ENCODE assay signal across 8 cellular contexts in the genomic region with DNA sequence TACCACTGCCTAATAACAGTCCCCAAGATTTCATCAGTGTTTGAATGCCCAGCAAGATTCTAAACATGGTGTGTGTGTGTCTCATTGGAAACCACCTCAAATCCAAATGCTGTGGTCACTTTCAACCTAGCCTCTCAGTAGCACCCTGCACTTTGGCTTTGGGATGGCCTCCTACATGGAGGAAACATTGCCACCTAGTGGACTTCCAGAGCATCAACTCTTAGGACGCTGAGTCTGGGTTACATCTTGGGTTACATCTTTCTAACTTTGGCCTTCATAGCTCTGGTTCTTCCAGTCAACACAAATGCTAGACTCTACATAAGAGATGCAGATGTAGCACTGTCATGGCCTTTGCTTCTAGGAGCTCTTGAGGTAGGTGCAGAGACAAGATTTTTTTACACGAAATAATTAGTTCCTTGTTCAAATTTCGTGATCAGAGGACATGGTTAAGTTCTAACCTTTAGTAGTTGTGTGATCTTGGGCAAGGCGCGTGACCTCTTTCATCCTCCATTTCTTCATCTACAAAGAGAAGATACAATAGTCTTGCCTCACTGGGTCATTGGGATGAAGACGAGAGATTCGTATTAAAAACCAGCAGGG.
DNase-seq lines count a peak whose midpoint lies in the region; ATAC-seq and TF ChIP-seq lines count a peak whose summit lies in the region.

No MANE protein-coding gene starts in this region.

- no peak overlapping the region for H3K4me2 ChIP-seq in GM23338

- no peaks in the 10 kb centered on the region for H3K36me3 Mint-ChIP-seq in GM23338 (ENCODE audit: low read depth)

- H3K4me3 ChIP-seq in GM23338, result no peak overlapping the region
- H3K4me3 ChIP-seq in WI38 (ENCODE audit: low read depth, low read length), result no peak overlapping the region
- no peak overlapping the region for H3K4me3 ChIP-seq in prostate gland

- intact Hi-C loops in prostate gland (cut with DNase I), result loop anchor here (5.0 kb wide), 1 partner anchor 595 kb away; no protein-coding TSS in a partner anchor

- H3K9me3 Mint-ChIP-seq in GM23338, result no peaks in the 10 kb centered on the region; the same call in 2 of the 3 replicates

- no peak overlapping the region for H2AFZ ChIP-seq in GM23338

- TF ChIP-seq CTCF in GM23338 (conservative IDR thresholded peaks at IDR 0.05; ENCODE audit: low read depth in 2 of 2) (peak; percentile 85 to 93), WI38 (IDR thresholded peaks at IDR 0.05; ENCODE audit: low read depth, low read length) (peak; percentile 78), prostate gland (IDR thresholded peaks at IDR 0.05) (peak; percentile 42 to 69 (median 58))

- H3K27ac ChIP-seq in GM23338 (ENCODE audit: low read depth) (no peak overlapping the region), prostate gland (no peak overlapping the region)

- TF ChIP-seq POLR2A in prostate gland (IDR thresholded peaks at IDR 0.05), result no peak

- peaks cover 10% of the 10 kb centered on the region; the same call in 2 of the 3 replicates for H3K4me1 Mint-ChIP-seq in GM23338

- no peaks in the 10 kb centered on the region for H3K9me2 ChIP-seq in GM23338 (ENCODE audit: insufficient read depth)

- H3K27me3 Mint-ChIP-seq in GM23338 (ENCODE audit: insufficient read depth, low read depth, poor library complexity), result peaks cover 6% of the 10 kb centered on the region

- WGBS in prostate gland, result 83% methylated on average over 7 of the region's 7 CpGs

- no peaks in the 10 kb centered on the region for H3F3A ChIP-seq in GM23338 (replicated peaks; ENCODE audit: low read depth)

- ATAC-seq in GM23338 (peak; percentile 72), GM18858 (IDR thresholded peaks at IDR 0.05; ENCODE audit: unreplicated experiment) (no peak), GM18907 (IDR thresholded peaks at IDR 0.05; ENCODE audit: unreplicated experiment) (no peak)

- no peaks in the 10 kb centered on the region for H3K79me2 ChIP-seq in GM23338 (replicated peaks; ENCODE audit: insufficient read depth)

- no peak overlapping the region for H3K4me3 Mint-ChIP-seq in GM23338

- no peaks in the 10 kb centered on the region for H4K20me1 ChIP-seq in GM23338 (replicated peaks; ENCODE audit: insufficient read depth)

- H3K27ac Mint-ChIP-seq in GM23338, result no peak overlapping the region

- DNase-seq in D341Med (ENCODE audit: low spot score) (peak; percentile 70), GM23338 (ENCODE audit: low spot score) (peak; percentile 90), NCI-H2107 treated with DMSO at 0.1 percent for 48 hours (lab: John Stamatoyannopoulos, UW; ENCODE audit: unreplicated experiment) (peak; percentile 50), globus pallidus (ENCODE audit: low spot score) (peak; percentile 29), prostate gland (ENCODE audit: low spot score) (peak; percentile 23)

- no peaks in the 10 kb centered on the region for H3K9me3 ChIP-seq in prostate gland

- H3K36me3 ChIP-seq in GM23338 (ENCODE audit: insufficient read depth) (no peaks in the 10 kb centered on the region), prostate gland (no peaks in the 10 kb centered on the region)

- H3K27me3 ChIP-seq in GM23338 (ENCODE audit: insufficient read depth) (no peaks in the 10 kb centered on the region), prostate gland (replicated peaks; ENCODE audit: insufficient read depth) (no peaks in the 10 kb centered on the region)

- peaks cover 4% of the 10 kb centered on the region; the same call in 1 of the 2 replicates for H3K4me1 ChIP-seq in GM23338 (ENCODE audit: insufficient read depth)
- H3K4me1 ChIP-seq in prostate gland (replicated peaks), result no peaks in the 10 kb centered on the region

TF ChIP-seq in GM23338, 12 proteins besides CTCF, POLR2A, EP300 and RAD21 (continues in another document):
- TF ChIP-seq REST (IDR thresholded peaks at IDR 0.05; ENCODE audit: unreplicated experiment) (no peak), ZNF331 (CRISPR knock-in tag; IDR thresholded peaks at IDR 0.05; ENCODE audit: low read depth) (no peak), ETS1 (IDR thresholded peaks at IDR 0.05) (no peak), ZNF114 (CRISPR knock-in tag; IDR thresholded peaks at IDR 0.05) (no peak), STAT1 (IDR thresholded peaks at IDR 0.05; ENCODE audit: unreplicated experiment) (no peak), JUNB (IDR thresholded peaks at IDR 0.05; ENCODE audit: unreplicated experiment) (no peak), NANOG (IDR thresholded peaks at IDR 0.05; ENCODE audit: borderline replicate concordance) (no peak), POLR2AphosphoS5 (IDR thresholded peaks at IDR 0.05; ENCODE audit: low read depth) (no peak)

Comparison
In these comparisons a context has a peak if more than half of its experiments do, and no peak if none do; other contexts are left out.
1. DNase-seq: peak in every context shown above with its lines; median percentile 90 in GM23338; 70 in D341Med; 50 in NCI-H2107 treated with DMSO at 0.1 percent for 48 hours; 29 in globus pallidus; 23 in prostate gland.